ENCODE assay signal across 11 cellular contexts in genomic region chr1:149635290-149635899, GRCh38. TPM values are rescaled to one million over a fixed set of nuclear protein-coding genes. Genes with fewer than 3 reads are reported as not detected.
DNase-seq lines count a peak whose midpoint lies in the region; ATAC-seq and TF ChIP-seq lines count a peak whose summit lies in the region.
"Not testable (repeated sequence)": the region's sequence is repeated elsewhere in the genome, so short reads cannot be mapped to it uniquely, and the experiment has no call there.
"Had no signal": no experiment of that assay in that cellular context is flagged by ENCODE, and none has a peak within 500 bp of the region (broad histone marks: within the 10 kb centered on the region; RNA-seq: fewer than 3 reads in every experiment).

No MANE protein-coding gene starts in this region.

- H3K9me3 Mint-ChIP-seq in CD4-positive, CD25-positive, alpha-beta regulatory T cell; activated T-cell treated with anti-CD3 and anti-CD28 coated beads, Interleukin-2, amount 50 U/mL, for 72 hours; immature natural killer cell: not testable (repeated sequence)

- not testable (repeated sequence) for H3K36me3 Mint-ChIP-seq in CD4-positive, CD25-positive, alpha-beta regulatory T cell; activated T-cell treated with anti-CD3 and anti-CD28 coated beads, Interleukin-2, amount 50 U/mL, for 72 hours (ENCODE audit: insufficient read depth in 2 of 2); immature natural killer cell

- not testable (repeated sequence) for H3K4me3 ChIP-seq in CD4-positive, CD25-positive, alpha-beta regulatory T cell (ENCODE audit: low read depth, low read length); Karpas-422 (ENCODE audit: low read length); WERI-Rb-1 (ENCODE audit: low read depth, low read length); breast epithelium; prostate gland; thymus (ENCODE audit: low read length)

- not testable (repeated sequence) for H2AFZ ChIP-seq in Karpas-422 (ENCODE audit: low read length)

- H3K27me3 Mint-ChIP-seq in CD4-positive, CD25-positive, alpha-beta regulatory T cell; activated T-cell treated with anti-CD3 and anti-CD28 coated beads, Interleukin-2, amount 50 U/mL, for 72 hours (ENCODE audit: low read depth); immature natural killer cell (ENCODE audit: low read depth in 3 of 3): not testable (repeated sequence)

- 61% methylated on average over 8 of the region's 10 CpGs for WGBS in prostate gland
- WGBS in thymus, result 73% methylated on average over 9 of the region's 10 CpGs

- not testable (repeated sequence) for ATAC-seq in CD4-positive, CD25-positive, alpha-beta regulatory T cell (ENCODE audit: low read depth in 2 of 2); activated T-cell treated with anti-CD3 and anti-CD28 coated beads, Interleukin-2, amount 50 U/mL, for 72 hours (replicated peaks in 1 of 2)

- peak in 2 of 3 donors; percentile 22 to 27 for DNase-seq in CD4-positive, CD25-positive, alpha-beta regulatory T cell
- DNase-seq in Karpas-422; breast epithelium (ENCODE audit: low spot score in 2 of 2); prostate gland (ENCODE audit: low spot score): not testable (repeated sequence)
- DNase-seq in WERI-Rb-1 (peak; percentile 36), immature natural killer cell (peak in 1 of 3 donors; percentile 10)
- peak in 1 of 2 donors; percentile 36 for DNase-seq in activated T-cell treated with anti-CD3 and anti-CD28 coated beads, Interleukin-2, amount 50 U/mL, for 72 hours

- H3K27me3 ChIP-seq in CD4-positive, CD25-positive, alpha-beta regulatory T cell (ENCODE audit: control insufficient read depth, insufficient read depth, low read length); Karpas-422 (ENCODE audit: low read length); WERI-Rb-1 (ENCODE audit: insufficient read depth, low read depth, severe bottlenecking); breast epithelium; prostate gland (replicated peaks; ENCODE audit: insufficient read depth); thymus (ENCODE audit: control insufficient read depth, insufficient read depth): not testable (repeated sequence)

- not testable (repeated sequence) for TF ChIP-seq CTCF in WERI-Rb-1 (IDR thresholded peaks at IDR 0.05; ENCODE audit: low read depth, low read length); breast epithelium (IDR thresholded peaks at IDR 0.05); prostate gland (IDR thresholded peaks at IDR 0.05)

- peak overlapping the region; percentile 52 to 98 (median 96) for H3K4me3 Mint-ChIP-seq in CD4-positive, CD25-positive, alpha-beta regulatory T cell
- peak overlapping the region; percentile 87 to 90 for H3K4me3 Mint-ChIP-seq in activated T-cell treated with anti-CD3 and anti-CD28 coated beads, Interleukin-2, amount 50 U/mL, for 72 hours
- peak overlapping the region; percentile 91 to 99 (median 97) for H3K4me3 Mint-ChIP-seq in immature natural killer cell

- H3K9ac ChIP-seq in Karpas-422 (ENCODE audit: low read length), result not testable (repeated sequence)

- peak overlapping the region; percentile 23 for H3K4me2 ChIP-seq in Karpas-422 (ENCODE audit: low read depth, low read length, poor library complexity, severe bottlenecking)

- H4K20me1 ChIP-seq in Karpas-422 (ENCODE audit: insufficient read depth, low read depth, low read length), result not testable (repeated sequence)

- intact Hi-C loops in breast epithelium (cut with DNase I; ENCODE audit: low total_unique reads); prostate gland (cut with DNase I): not testable (repeated sequence)

- H3K27ac Mint-ChIP-seq in CD4-positive, CD25-positive, alpha-beta regulatory T cell, result peak overlapping the region; percentile 98 to 100 (median 100)
- peak overlapping the region; percentile 99 for H3K27ac Mint-ChIP-seq in activated T-cell treated with anti-CD3 and anti-CD28 coated beads, Interleukin-2, amount 50 U/mL, for 72 hours
- peak overlapping the region; percentile 97 to 100 (median 100) for H3K27ac Mint-ChIP-seq in immature natural killer cell

- not testable (repeated sequence) for TF ChIP-seq POLR2A in breast epithelium (IDR thresholded peaks at IDR 0.05); prostate gland (IDR thresholded peaks at IDR 0.05)

- H3K79me2 ChIP-seq in Karpas-422 (ENCODE audit: low read length), result not testable (repeated sequence)

- not testable (repeated sequence) for H3K4me1 ChIP-seq in CD4-positive, CD25-positive, alpha-beta regulatory T cell (ENCODE audit: control insufficient read depth, insufficient read depth, low read length, poor library complexity, severe bottlenecking); Karpas-422 (ENCODE audit: low read length); breast epithelium; prostate gland (replicated peaks); thymus (ENCODE audit: control insufficient read depth, insufficient read depth, low read length)

- H3K9me3 ChIP-seq in CD4-positive, CD25-positive, alpha-beta regulatory T cell (ENCODE audit: control insufficient read depth in 2 of 2, low read length in 2 of 2); Karpas-422 (ENCODE audit: low read length); WERI-Rb-1 (ENCODE audit: severe bottlenecking); breast epithelium; prostate gland; thymus (ENCODE audit: control insufficient read depth): not testable (repeated sequence)

- H3K4me1 Mint-ChIP-seq in CD4-positive, CD25-positive, alpha-beta regulatory T cell, result peaks cover 0 to 45% (median 17%) of the 10 kb centered on the region in 4 donors
- peaks cover 24% of the 10 kb centered on the region for H3K4me1 Mint-ChIP-seq in activated T-cell treated with anti-CD3 and anti-CD28 coated beads, Interleukin-2, amount 50 U/mL, for 72 hours (ENCODE audit: low read depth)
- peaks cover 29 to 40% of the 10 kb centered on the region in 2 donors for H3K4me1 Mint-ChIP-seq in immature natural killer cell

- not testable (repeated sequence) for H3K9me2 ChIP-seq in Karpas-422 (replicated peaks; ENCODE audit: insufficient read depth, low read length)

- H3K36me3 ChIP-seq in CD4-positive, CD25-positive, alpha-beta regulatory T cell (ENCODE audit: control insufficient read depth, insufficient read depth, low read length); Karpas-422 (ENCODE audit: insufficient read depth, low read length); WERI-Rb-1; breast epithelium; prostate gland; thymus (ENCODE audit: control insufficient read depth, insufficient read depth): not testable (repeated sequence)

- H3K27ac ChIP-seq in CD4-positive, CD25-positive, alpha-beta regulatory T cell (ENCODE audit: insufficient read depth, low read length, poor library complexity, severe bottlenecking), result peak overlapping the region; percentile 95
- H3K27ac ChIP-seq in Karpas-422 (ENCODE audit: low read length); WERI-Rb-1: not testable (repeated sequence)
- H3K27ac ChIP-seq in breast epithelium (peak overlapping the region; percentile 94 to 98), prostate gland (peak overlapping the region; percentile 92), thymus (ENCODE audit: low read depth) (peak overlapping the region; percentile 31)

RNA-seq across cellular contexts. Expression of gene PPIAL4C, which starts 51.7 kb away (rescaled TPM):
- not detected for total RNA-seq in CD4-positive, CD25-positive, alpha-beta regulatory T cell
- polyA plus RNA-seq in CD4-positive, CD25-positive, alpha-beta regulatory T cell, result under 1 TPM in 1 of 4 donors, not detected in 3; 0.40 TPM
- total RNA-seq in Karpas-422 (2014; rRNA removed; shearing (Covaris generic); ENCODE audit: low replicate concordance), result not detected in 2 replicates
- not detected for total RNA-seq in activated T-cell treated with anti-CD3 and anti-CD28 coated beads, Interleukin-2, amount 50 U/mL, for 72 hours
- total RNA-seq in breast epithelium, result 1 to 10 TPM in 1 of 3 donors, not detected in 2; 1.2 TPM
- not detected for polyA plus RNA-seq in immature natural killer cell
- total RNA-seq in prostate gland, result not detected
- polyA plus RNA-seq in thymus, result 1.6 TPM
- total RNA-seq: gastrocnemius medialis, LHCN-M2 had no signal
- polyA plus RNA-seq: ovary had no signal
